ENCODE assay signal across 35 cellular contexts in genomic region chr12:130944878-130945277, GRCh38. TPM values are rescaled to one million over a fixed set of nuclear protein-coding genes. Genes with fewer than 3 reads are reported as not detected.
DNase-seq lines count a peak whose midpoint lies in the region; ATAC-seq, FAIRE-seq and TF ChIP-seq lines count a peak whose summit lies in the region.
"Had no signal": no experiment of that assay in that cellular context is flagged by ENCODE, and none has a peak within 500 bp of the region (broad histone marks: within the 10 kb centered on the region; RNA-seq: fewer than 3 reads in every experiment).

No MANE protein-coding gene starts in this region.

- no peak overlapping the region for H3K4me2 ChIP-seq in HepG2 (ENCODE audit: low read depth, low read length)
- H3K4me2 ChIP-seq: A549; BLaER1; BLaER1 treated with 17β-estradiol and CSF1 and Interleukin-3, amounts not matched to agents 10 nM and 100 nM had no signal

- H3K9me3 ChIP-seq in HepG2 (ENCODE audit: low read length) (peaks cover 14% of the 10 kb centered on the region), right lobe of liver (no peaks in the 10 kb centered on the region), HEK293 (ENCODE audit: control insufficient read depth, insufficient read depth, low read depth, low read length) (no peaks in the 10 kb centered on the region)
- H3K9me3 ChIP-seq in CD8-positive, alpha-beta T cell (ENCODE audit: low read length): peaks cover 5% of the 10 kb centered on the region
- H3K9me3 ChIP-seq: BE2C had no signal

- H3K27me3 ChIP-seq in HepG2 (ENCODE audit: control insufficient read depth in 1 of 2, insufficient read depth in 2 of 2, low read length in 2 of 2) (no peaks in the 10 kb centered on the region), right lobe of liver (no peaks in the 10 kb centered on the region)
- no peaks in the 10 kb centered on the region for H3K27me3 ChIP-seq in CD8-positive, alpha-beta T cell (ENCODE audit: insufficient read depth, low read length)
- H3K27me3 ChIP-seq: BE2C; BLaER1; BLaER1 treated with 17β-estradiol and CSF1 and Interleukin-3, amounts not matched to agents 10 nM and 100 nM had no signal

- TF ChIP-seq EP300 in HepG2 (IDR thresholded peaks at IDR 0.05; ENCODE audit: low read depth in 2 of 2, low read length in 2 of 2): no peak
- TF ChIP-seq EP300 in HepG2 (CRISPR knock-in tag; IDR thresholded peaks at IDR 0.05; ENCODE audit: borderline replicate concordance): no peak

- no peak for FAIRE-seq in HepG2 (lab: Jason Lieb, UNC)
- FAIRE-seq: A204.1, A549, D721Med had no signal

- H4K20me1 ChIP-seq in HepG2 (ENCODE audit: insufficient read depth, low read length): no peaks in the 10 kb centered on the region
- H4K20me1 ChIP-seq: BLaER1; BLaER1 treated with 17β-estradiol and CSF1 and Interleukin-3, amounts not matched to agents 10 nM and 100 nM had no signal

- TF ChIP-seq CTCF in HepG2 (CRISPR knock-in tag; IDR thresholded peaks at IDR 0.05): no peak
- no peak for TF ChIP-seq CTCF in right lobe of liver (IDR thresholded peaks at IDR 0.05)
- no peak for TF ChIP-seq CTCF in HEK293 (tag by site-specific recombination; IDR thresholded peaks at IDR 0.05)
- no peak for TF ChIP-seq CTCF in CD8-positive, alpha-beta T cell (IDR thresholded peaks at IDR 0.05)

- no TSS peak for BruUV-seq in HepG2 (replicated peaks; lab: Mats Ljungman, UMichigan)

- no peak overlapping the region for H3K9ac ChIP-seq in HepG2 (ENCODE audit: insufficient read depth, low read depth, low read length)
- H3K9ac ChIP-seq: BLaER1; BLaER1 treated with 17β-estradiol and CSF1 and Interleukin-3, amounts not matched to agents 10 nM and 100 nM had no signal

- no peaks in the 10 kb centered on the region for H3K4me1 Mint-ChIP-seq in CD8-positive, alpha-beta T cell (ENCODE audit: low read depth)
- H3K4me1 Mint-ChIP-seq: B cell; CD4-positive, CD25-positive, alpha-beta regulatory T cell; CD8-positive, alpha-beta memory T cell had no signal

- H3K4me3 ChIP-seq in HepG2 (replicated peaks in 1 of 3; ENCODE audit: insufficient read depth in 1 of 3, low read depth in 2 of 3, low read length in 3 of 3) (no peak overlapping the region), right lobe of liver (no peak overlapping the region), HEK293 (ENCODE audit: low read depth, low read length) (no peak overlapping the region)
- H3K4me3 ChIP-seq in CD8-positive, alpha-beta T cell (ENCODE audit: low read depth, low read length): no peak overlapping the region
- H3K4me3 ChIP-seq: A549; BLaER1; BLaER1 treated with 17β-estradiol and CSF1 and Interleukin-3, amounts not matched to agents 10 nM and 100 nM had no signal

- TF ChIP-seq POLR2A in HepG2 (IDR thresholded peaks at IDR 0.05; ENCODE audit: insufficient read depth in 1 of 2, low read depth in 2 of 2, low read length in 2 of 2) (no peak), right lobe of liver (IDR thresholded peaks at IDR 0.05) (no peak)

- DNase-seq in HepG2 (ENCODE audit: low spot score): no peak
- no peak for DNase-seq in right lobe of liver
- peak; percentile 5 for DNase-seq in ecto neural progenitor cell (ENCODE audit: low spot score)
- no peak for DNase-seq in CD8-positive, alpha-beta T cell
- DNase-seq: 8988T; ACHN; AML-193; BE2C; C1 segment of cervical spinal cord; Caco-2; Calu3; CD4-positive, alpha-beta memory T cell; CD4-positive, alpha-beta T cell; CD4-positive, CD25-positive, alpha-beta regulatory T cell; CD8-positive, alpha-beta memory T cell; COR-L47; DMS 273 treated with DMSO at 0.1 percent for 48 hours; DMS153; DMS53; DMS79; DMS79 treated with DMSO at 0.1 percent for 48 hours; DND-41; EL had no signal

- POLR2A ChIA-PET in HepG2 (lab: Yijun Ruan, JAX): no interaction called here
- POLR2A ChIA-PET in HEK293 (lab: Yijun Ruan, JAX): no interaction called here
- POLR2A ChIA-PET in CD8-positive, alpha-beta T cell (lab: Charles Lee): interaction anchor here (0.6 kb wide), 1 partner anchor 215 kb away, joined by 3 read pairs; no protein-coding TSS in a partner anchor

- no peak overlapping the region for H2AFZ ChIP-seq in HepG2 (ENCODE audit: low read length)

- CTCF ChIA-PET in HepG2 (lab: Yijun Ruan, JAX; ENCODE audit: low intra/inter-chr PET ratio, low total read pairs): no interaction called here
- CTCF ChIA-PET in HEK293 (lab: Yijun Ruan, JAX): no interaction called here
- CTCF ChIA-PET in CD8-positive, alpha-beta T cell (lab: Charles Lee): no interaction called here

- no peak overlapping the region for H3K27ac Mint-ChIP-seq in CD8-positive, alpha-beta T cell
- H3K27ac Mint-ChIP-seq: B cell; CD14-positive monocyte; CD4-positive, alpha-beta memory T cell; CD4-positive, alpha-beta T cell had no signal

- H3K27ac ChIP-seq in HepG2 (ENCODE audit: extremely low read length, insufficient read depth, low read length) (no peak overlapping the region), right lobe of liver (no peak overlapping the region), HEK293 (ENCODE audit: extremely low read depth, low read depth, low read length) (no peak overlapping the region)
- H3K27ac ChIP-seq in CD8-positive, alpha-beta T cell (ENCODE audit: low read depth, low read length): no peak overlapping the region
- H3K27ac ChIP-seq: 22Rv1; A549; BLaER1; BLaER1 treated with 17β-estradiol and CSF1 and Interleukin-3, amounts not matched to agents 10 nM and 100 nM; C4-2B had no signal

- no peaks in the 10 kb centered on the region for H3K79me2 ChIP-seq in HepG2 (ENCODE audit: insufficient read depth, low read length)

- in situ Hi-C loops in HepG2 (cut with HindIII; ENCODE audit: extremely low pct_ligation_motif_present, low pct_unique_long_range_greater_than_20kb): no loop called here

- peaks cover 25% of the 10 kb centered on the region for H3K9me3 Mint-ChIP-seq in CD8-positive, alpha-beta T cell

- H3K4me1 ChIP-seq in HepG2 (ENCODE audit: insufficient read depth, low read length): peaks cover 22% of the 10 kb centered on the region
- H3K4me1 ChIP-seq in right lobe of liver: no peaks in the 10 kb centered on the region
- H3K4me1 ChIP-seq in HEK293 (ENCODE audit: control insufficient read depth, insufficient read depth, low read length): no peaks in the 10 kb centered on the region
- H3K4me1 ChIP-seq in CD8-positive, alpha-beta T cell (ENCODE audit: insufficient read depth, low read length): no peaks in the 10 kb centered on the region
- H3K4me1 ChIP-seq: A549; BE2C; BLaER1; BLaER1 treated with 17β-estradiol and CSF1 and Interleukin-3, amounts not matched to agents 10 nM and 100 nM; Caco-2 had no signal

- no peaks in the 10 kb centered on the region for H3K36me3 ChIP-seq in HepG2 (replicated peaks in 1 of 2; ENCODE audit: control insufficient read depth in 1 of 2, insufficient read depth in 2 of 2, low read length in 2 of 2)
- no peaks in the 10 kb centered on the region for H3K36me3 ChIP-seq in right lobe of liver
- no peaks in the 10 kb centered on the region for H3K36me3 ChIP-seq in HEK293 (ENCODE audit: control insufficient read depth in 2 of 2, insufficient read depth in 1 of 2, low read length in 2 of 2)
- H3K36me3 ChIP-seq in CD8-positive, alpha-beta T cell (ENCODE audit: insufficient read depth, low read length): no peaks in the 10 kb centered on the region
- H3K36me3 ChIP-seq: BE2C; BLaER1; BLaER1 treated with 17β-estradiol and CSF1 and Interleukin-3, amounts not matched to agents 10 nM and 100 nM had no signal

- peaks cover 17% of the 10 kb centered on the region for H3K27me3 Mint-ChIP-seq in CD8-positive, alpha-beta T cell (ENCODE audit: low read depth)

- ATAC-seq in HepG2 (no peak), right lobe of liver (no peak), GM21423 (IDR thresholded peaks at IDR 0.05; ENCODE audit: unreplicated experiment) (no peak)
- no peak for ATAC-seq in CD8-positive, alpha-beta T cell
- ATAC-seq: A549 had no signal

- no peaks in the 10 kb centered on the region for H3K36me3 Mint-ChIP-seq in CD8-positive, alpha-beta T cell
- H3K36me3 Mint-ChIP-seq: CD14-positive monocyte; CD4-positive, CD25-positive, alpha-beta regulatory T cell had no signal

- intact Hi-C loops in HepG2 (cut with micrococcal nuclease; ENCODE audit: unreplicated experiment): no loop called here
- intact Hi-C loops in right lobe of liver (cut with DNase I): no loop called here
- intact Hi-C loops in CD8-positive, alpha-beta T cell (cut with DNase I, micrococcal nuclease): no loop called here

- no peak overlapping the region for H3K4me3 Mint-ChIP-seq in CD8-positive, alpha-beta T cell
- H3K4me3 Mint-ChIP-seq: B cell; CD4-positive, alpha-beta memory T cell; CD4-positive, alpha-beta T cell; CD4-positive, CD25-positive, alpha-beta regulatory T cell; CD8-positive, alpha-beta memory T cell had no signal

- TF ChIP-seq RAD21 in HepG2 (CRISPR knock-in tag; IDR thresholded peaks at IDR 0.05): no peak

TF ChIP-seq in HEK293, 187 proteins besides CTCF, POLR2A, EP300 and RAD21 (continues in another document):
- TF ChIP-seq ZNF529 (tag by site-specific recombination; IDR thresholded peaks at IDR 0.05; ENCODE audit: insufficient replicate concordance): peak; percentile 51
- TF ChIP-seq ZNF792 (tag by site-specific recombination; IDR thresholded peaks at IDR 0.05): no peak

RNA-seq across cellular contexts. Expression of gene ADGRD1, which starts 8.8 kb away (rescaled TPM):
- total RNA-seq in HepG2 (2016; rRNA removed; fragmentation: Illumina TruSeq; extraction: Trizol): 0.34 and 0.46 TPM in 2 replicates
- 0.26 and 0.30 TPM in 2 replicates for total RNA-seq in HepG2 (2016; cell fraction: cytosol; rRNA removed; fragmentation: Illumina TruSeq; extraction: Trizol; ENCODE audit: low read depth)
- total RNA-seq in HepG2 (2016; cell fraction: insoluble cytoplasmic fraction; rRNA removed; fragmentation: Illumina TruSeq; extraction: Trizol): 0.27 and 0.35 TPM in 2 replicates
- 0.28 and 0.38 TPM in 2 replicates for total RNA-seq in HepG2 (2016; cell fraction: membrane; rRNA removed; fragmentation: Illumina TruSeq; extraction: Trizol)
- 0.47 and 0.62 TPM in 2 replicates for total RNA-seq in HepG2 (2016; cell fraction: nucleus; rRNA removed; fragmentation: Illumina TruSeq; extraction: Trizol)
- 12.4 and 25.0 TPM in 2 replicates for polyA plus RNA-seq in HepG2 (2011; rRNA removed)
- polyA plus RNA-seq in HepG2 (2011; cell fraction: cytosol; rRNA removed): 6.9 and 10.2 TPM in 2 replicates
- 71.2 and 100 TPM in 2 replicates for polyA plus RNA-seq in HepG2 (2011; cell fraction: nucleus; rRNA removed)
- polyA plus RNA-seq in HepG2 (2012): 32.9 and 44.4 TPM in 2 replicates
- polyA plus RNA-seq in HepG2 (2016; cell fraction: cytosol; fragmentation: Illumina TruSeq; extraction: Trizol; ENCODE audit: low read depth): 0.14 TPM in 1 of 2 replicates, not detected in the other
- polyA plus RNA-seq in HepG2 (2016; cell fraction: insoluble cytoplasmic fraction; fragmentation: Illumina TruSeq; extraction: Trizol; ENCODE audit: low read depth): 0.26 and 0.38 TPM in 2 replicates
- polyA plus RNA-seq in HepG2 (2016; cell fraction: membrane; fragmentation: Illumina TruSeq; extraction: Trizol; ENCODE audit: low read depth): 0.05 TPM in 1 of 2 replicates, not detected in the other
- polyA plus RNA-seq in HepG2 (2016; cell fraction: nucleus; fragmentation: Illumina TruSeq; extraction: Trizol; ENCODE audit: insufficient read depth, low read depth): 0.79 and 1.0 TPM in 2 replicates
- polyA minus RNA-seq in HepG2 (2011; rRNA and poly(A)+ RNA removed; ENCODE audit: low replicate concordance): 2.3 and 27.8 TPM in 2 replicates
- 3.3 and 10.6 TPM in 2 replicates for polyA minus RNA-seq in HepG2 (2011; cell fraction: cytosol; rRNA and poly(A)+ RNA removed)
- polyA minus RNA-seq in HepG2 (2011; cell fraction: nucleus; rRNA and poly(A)+ RNA removed): 26.3 and 39.8 TPM in 2 replicates
- 10 to 100 TPM in 4 of 6 experiments, 1 to 10 TPM in 2; 4.7 to 17.0 (median 10.9) TPM for total RNA-seq in right lobe of liver
- not detected for total RNA-seq in CD8-positive, alpha-beta T cell
- total RNA-seq: A673; Calu3; CD4-positive, alpha-beta memory T cell; CD4-positive, CD25-positive, alpha-beta regulatory T cell had no signal
- polyA plus RNA-seq: CD4-positive, alpha-beta memory T cell; CD8-positive, alpha-beta memory T cell had no signal

Comparison
In these comparisons a context has a peak if more than half of its experiments do, and no peak if none do; other contexts are left out.
1. Of the 63 proteins assayed by ChIP-seq in both HepG2 and HEK293: peak only in HepG2: none; only in HEK293: ATF2 and SETDB1; in both: none; in neither: 61.